ENCODE assay signal across 21 cellular contexts in the genomic region with DNA sequence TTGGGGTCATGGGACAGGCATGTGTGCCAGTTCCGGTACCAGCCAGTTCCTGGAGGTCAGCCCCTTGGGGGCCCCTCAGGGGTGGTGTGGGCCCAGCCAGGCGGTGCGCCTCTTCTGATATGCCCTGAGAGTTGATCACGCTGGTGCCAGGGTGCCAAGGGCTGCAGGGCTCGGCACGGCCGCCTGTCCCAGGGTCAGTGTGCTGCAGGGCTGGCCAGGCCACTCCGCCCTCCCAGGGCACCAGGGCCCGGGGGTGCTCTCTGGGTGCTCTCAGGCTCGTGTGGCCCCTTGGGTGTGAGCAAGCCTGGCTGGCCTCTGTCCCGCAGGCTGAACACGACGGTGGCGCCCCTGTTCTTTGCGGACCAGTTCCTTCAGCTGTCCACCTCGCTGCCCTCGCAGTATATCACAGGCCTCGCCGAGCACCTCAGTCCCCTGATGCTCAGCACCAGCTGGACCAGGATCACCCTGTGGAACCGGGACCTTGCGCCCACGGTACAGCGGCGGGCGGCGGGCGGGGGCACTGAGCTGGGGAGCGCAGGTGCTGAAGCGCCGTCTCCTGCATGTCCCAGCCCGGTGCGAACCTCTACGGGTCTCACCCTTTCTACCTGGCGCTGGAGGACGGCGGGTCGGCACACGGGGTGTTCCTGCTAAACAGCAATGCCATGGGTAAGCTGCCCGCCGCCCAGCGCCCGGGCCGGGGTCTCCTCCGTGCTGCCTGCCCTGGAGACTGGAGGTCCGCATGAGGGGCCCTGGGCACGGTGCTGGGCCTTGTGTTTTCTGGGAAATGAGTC.
"Had no signal": no experiment of that assay in that cellular context is flagged by ENCODE, and none has a peak within 500 bp of the region (broad histone marks: within the 10 kb centered on the region; RNA-seq: fewer than 3 reads in every experiment).

No MANE protein-coding gene starts in this region.

- H3K27ac ChIP-seq: body of pancreas, gastrocnemius medialis, heart left ventricle, right lobe of liver, SJCRH30, thoracic aorta, upper lobe of left lung had no signal

- H3K4me3 ChIP-seq: body of pancreas, gastrocnemius medialis, heart left ventricle, right lobe of liver, SJCRH30, smooth muscle cell, thoracic aorta, upper lobe of left lung had no signal

- H3K4me2 ChIP-seq: smooth muscle cell had no signal

- DNase-seq: activated CD4-positive, alpha-beta T cell treated with anti-CD3 and anti-CD28 coated beads, Interleukin-2, amount 10 ng/mL, durations not matched to agents 7 days and 5 days; activated CD8-positive, alpha-beta T cell treated with anti-CD3 and anti-CD28 coated beads, Interleukin-2, amount 10 ng/mL, durations not matched to agents 7 days and 5 days; activated T-cell treated with anti-CD3 and anti-CD28 coated beads, Interleukin-2, amount 50 U/mL, for 48 hours; body of pancreas; caudate nucleus; cortex of kidney; effector CD8-positive, alpha-beta T cell; gastrocnemius medialis; immature natural killer cell; SJCRH30; stimulated activated CD4-positive, alpha-beta T cell treated with anti-CD3 and anti-CD28 coated beads, Interleukin-4, amount 100 ng/mL, for 4 hours had no signal

- ATAC-seq: activated CD4-positive, CD25-positive, alpha-beta regulatory T cell treated with anti-CD3 and anti-CD28 coated beads, Interleukin-2, amount 50 U/mL, for 24 hours; activated CD8-positive, alpha-beta T cell treated with anti-CD3 and anti-CD28 coated beads, Interleukin-2, amount 10 ng/mL, durations not matched to agents 7 days and 5 days; body of pancreas; esophagus mucosa; gastrocnemius medialis; heart left ventricle; right lobe of liver; stimulated activated memory B cell treated with anti-CD40 and anti-IgM and Interleukin-4, amounts not matched to agents 10 μg/mL and 1 μg/mL and 100 μg/mL, for 72 hours had no signal

- H3K27me3 Mint-ChIP-seq: activated CD4-positive, alpha-beta T cell treated with anti-CD3 and anti-CD28 coated beads, Interleukin-2, amount 10 ng/mL, durations not matched to agents 7 days and 5 days had no signal

- H3K4me3 Mint-ChIP-seq: activated CD4-positive, alpha-beta T cell treated with anti-CD3 and anti-CD28 coated beads, Interleukin-2, amount 10 ng/mL, durations not matched to agents 7 days and 5 days; activated CD8-positive, alpha-beta T cell treated with anti-CD3 and anti-CD28 coated beads, Interleukin-2, amount 10 ng/mL, durations not matched to agents 7 days and 5 days; immature natural killer cell; neural crest cell; stimulated activated memory B cell treated with anti-CD40 and anti-IgM and Interleukin-4, amounts not matched to agents 10 μg/mL and 1 μg/mL and 100 μg/mL, for 72 hours; T-helper 1 cell treated with Interleukin-12 subunit alpha and Interleukin-12 subunit beta and Interleukin-4 antibody, amounts not matched to agents 30 μg/mL and 1 μg/mL, for 36 hours had no signal

- H3K9me3 ChIP-seq: body of pancreas, gastrocnemius medialis, heart left ventricle, right lobe of liver, SJCRH30, thoracic aorta, upper lobe of left lung had no signal

- H3K9me3 Mint-ChIP-seq: activated CD4-positive, alpha-beta T cell treated with anti-CD3 and anti-CD28 coated beads, Interleukin-2, amount 10 ng/mL, durations not matched to agents 7 days and 5 days; immature natural killer cell; neural crest cell; stimulated activated memory B cell treated with anti-CD40 and anti-IgM and Interleukin-4, amounts not matched to agents 10 μg/mL and 1 μg/mL and 100 μg/mL, for 72 hours; T-helper 1 cell treated with Interleukin-12 subunit alpha and Interleukin-12 subunit beta and Interleukin-4 antibody, amounts not matched to agents 30 μg/mL and 1 μg/mL, for 36 hours had no signal

- H3K36me3 Mint-ChIP-seq: immature natural killer cell had no signal

- H3K4me1 ChIP-seq: right lobe of liver had no signal

- H3K27me3 ChIP-seq: body of pancreas, gastrocnemius medialis, heart left ventricle, right lobe of liver, SJCRH30, upper lobe of left lung had no signal

- H3K27ac Mint-ChIP-seq: activated CD4-positive, alpha-beta T cell treated with anti-CD3 and anti-CD28 coated beads, Interleukin-2, amount 10 ng/mL, durations not matched to agents 7 days and 5 days; activated CD8-positive, alpha-beta T cell treated with anti-CD3 and anti-CD28 coated beads, Interleukin-2, amount 10 ng/mL, durations not matched to agents 7 days and 5 days; immature natural killer cell; stimulated activated memory B cell treated with anti-CD40 and anti-IgM and Interleukin-4, amounts not matched to agents 10 μg/mL and 1 μg/mL and 100 μg/mL, for 72 hours; T-helper 1 cell treated with Interleukin-12 subunit alpha and Interleukin-12 subunit beta and Interleukin-4 antibody, amounts not matched to agents 30 μg/mL and 1 μg/mL, for 36 hours had no signal

- H3K36me3 ChIP-seq: right lobe of liver, SJCRH30, thoracic aorta had no signal
